Comparison of ENCODE assay signal across 18 cellular contexts in genomic region chr4:96912731-96913130, GRCh38.
DNase-seq lines count a peak whose midpoint lies in the region; TF ChIP-seq lines count a peak whose summit lies in the region.
"Had no signal": no experiment of that assay in that cellular context is flagged by ENCODE, and none has a peak within 500 bp of the region (broad histone marks: within the 10 kb centered on the region; RNA-seq: fewer than 3 reads in every experiment).

No MANE protein-coding gene starts in this region.

- no peaks in the 10 kb centered on the region for H3K36me3 Mint-ChIP-seq in neural progenitor cell

- no peak overlapping the region for H3K4me3 ChIP-seq in hepatocyte
- H3K4me3 ChIP-seq in neural progenitor cell = no peak overlapping the region
- H3K4me3 ChIP-seq in retinal pigment epithelial cell (ENCODE audit: low read length) = no peak overlapping the region
- H3K4me3 ChIP-seq: BLaER1 treated with 17β-estradiol and CSF1 and Interleukin-3, amounts not matched to agents 10 nM and 100 nM; GM12878; GM23338 had no signal

- H3K79me2 ChIP-seq in hepatocyte (no peaks in the 10 kb centered on the region), neural progenitor cell (ENCODE audit: low read depth) (no peaks in the 10 kb centered on the region)

- no peaks in the 10 kb centered on the region for H3K9me3 Mint-ChIP-seq in neural progenitor cell
- H3K9me3 Mint-ChIP-seq: GM23338 had no signal

- H3K36me3 ChIP-seq in hepatocyte (replicated peaks; ENCODE audit: insufficient read depth, low read depth) (no peaks in the 10 kb centered on the region), neural progenitor cell (no peaks in the 10 kb centered on the region)
- H3K36me3 ChIP-seq: BLaER1 treated with 17β-estradiol and CSF1 and Interleukin-3, amounts not matched to agents 10 nM and 100 nM had no signal

- no peaks in the 10 kb centered on the region for H3K4me1 ChIP-seq in hepatocyte (ENCODE audit: insufficient read depth)
- peaks cover 13% of the 10 kb centered on the region for H3K4me1 ChIP-seq in neural progenitor cell
- H3K4me1 ChIP-seq: BLaER1 treated with 17β-estradiol and CSF1 and Interleukin-3, amounts not matched to agents 10 nM and 100 nM had no signal

- WGBS in hepatocyte (ENCODE audit: low lambda C conversion rate, missing lambda C conversion rate) = 82% methylated on average over 3 of the region's 3 CpGs

- H3K27ac Mint-ChIP-seq in neural progenitor cell = no peak overlapping the region
- H3K27ac Mint-ChIP-seq: CD4-positive, alpha-beta T cell; GM23338 had no signal

- no peaks in the 10 kb centered on the region for H3F3A ChIP-seq in neural progenitor cell (ENCODE audit: low read depth)

- H3K4me2 ChIP-seq in hepatocyte = no peak overlapping the region
- H3K4me2 ChIP-seq in neural progenitor cell = peak overlapping the region; percentile 7
- H3K4me2 ChIP-seq: BLaER1 treated with 17β-estradiol and CSF1 and Interleukin-3, amounts not matched to agents 10 nM and 100 nM; GM23338 had no signal

- peak; percentile 21 for DNase-seq in NCI-H82 (lab: John Stamatoyannopoulos, UW)
- no peak for DNase-seq in NCI-H82 treated with DMSO at 0.1 percent for 48 hours (lab: John Stamatoyannopoulos, UW; ENCODE audit: unreplicated experiment)
- no peak for DNase-seq in hepatocyte (ENCODE audit: low spot score)
- peak; percentile 73 for DNase-seq in neural progenitor cell (ENCODE audit: low spot score)
- peak; percentile 93 for DNase-seq in retinal pigment epithelial cell (ENCODE audit: low read depth)
- DNase-seq in amniotic stem cell (lab: John Stamatoyannopoulos, UW) = no peak
- no peak for DNase-seq in cerebellar nuclear complex (lab: John Stamatoyannopoulos, UW)
- DNase-seq in activated CD4-positive, alpha-beta T cell treated with anti-CD3 and anti-CD28 coated beads for 1 hour = no peak
- DNase-seq: ACHN; Calu3; CD4-positive, alpha-beta T cell; DMS 273 treated with DMSO at 0.1 percent for 48 hours; DMS79; H7 had no signal

- H3K4me3 Mint-ChIP-seq in neural progenitor cell = no peak overlapping the region
- H3K4me3 Mint-ChIP-seq: CD4-positive, alpha-beta T cell; GM23338 had no signal

- H3K27me3 ChIP-seq in hepatocyte (no peaks in the 10 kb centered on the region), neural progenitor cell (no peaks in the 10 kb centered on the region)
- H3K27me3 ChIP-seq: BLaER1 treated with 17β-estradiol and CSF1 and Interleukin-3, amounts not matched to agents 10 nM and 100 nM had no signal

- H3K9me2 ChIP-seq in hepatocyte (replicated peaks; ENCODE audit: insufficient read depth) = no peaks in the 10 kb centered on the region

- no peaks in the 10 kb centered on the region for H3K9me3 ChIP-seq in hepatocyte (ENCODE audit: low read depth)
- H3K9me3 ChIP-seq in neural progenitor cell (ENCODE audit: low read depth) = no peaks in the 10 kb centered on the region
- H3K9me3 ChIP-seq: BLaER1 treated with 17β-estradiol and CSF1 and Interleukin-3, amounts not matched to agents 10 nM and 100 nM had no signal

- peaks cover 19% of the 10 kb centered on the region for H3K4me1 Mint-ChIP-seq in neural progenitor cell

- H2AFZ ChIP-seq in hepatocyte (no peak overlapping the region), neural progenitor cell (replicated peaks) (no peak overlapping the region)
- H2AFZ ChIP-seq: GM23338 had no signal

- H3K9ac ChIP-seq in neural progenitor cell = no peak overlapping the region
- H3K9ac ChIP-seq: BLaER1 treated with 17β-estradiol and CSF1 and Interleukin-3, amounts not matched to agents 10 nM and 100 nM had no signal

- H4K20me1 ChIP-seq in hepatocyte (ENCODE audit: insufficient read depth, poor library complexity, severe bottlenecking) = no peaks in the 10 kb centered on the region
- no peaks in the 10 kb centered on the region for H4K20me1 ChIP-seq in neural progenitor cell (ENCODE audit: low read depth)
- H4K20me1 ChIP-seq: BLaER1 treated with 17β-estradiol and CSF1 and Interleukin-3, amounts not matched to agents 10 nM and 100 nM had no signal

- H3K27ac ChIP-seq in hepatocyte = peak overlapping the region; percentile 15
- H3K27ac ChIP-seq in neural progenitor cell = no peak overlapping the region
- H3K27ac ChIP-seq: 22Rv1; BLaER1 treated with 17β-estradiol and CSF1 and Interleukin-3, amounts not matched to agents 10 nM and 100 nM had no signal

- no peak for TF ChIP-seq CTCF in hepatocyte (IDR thresholded peaks at IDR 0.05; ENCODE audit: poor library complexity)
- no peak for TF ChIP-seq CTCF in neural progenitor cell (IDR thresholded peaks at IDR 0.05)
- peak; percentile 13 for TF ChIP-seq CTCF in retinal pigment epithelial cell (conservative IDR thresholded peaks at IDR 0.05; ENCODE audit: low read depth, low read length)

- H3K27me3 Mint-ChIP-seq in neural progenitor cell (ENCODE audit: insufficient read depth, low read depth) = no peaks in the 10 kb centered on the region
- H3K27me3 Mint-ChIP-seq: CD4-positive, alpha-beta T cell had no signal

Comparison
In these comparisons a context has a peak if more than half of its experiments do, and no peak if none do; other contexts are left out.
1. DNase-seq: peak in NCI-H82 (single experiment), neural progenitor cell (single experiment) and retinal pigment epithelial cell (single experiment); none in NCI-H82 treated with DMSO at 0.1 percent for 48 hours (single experiment), hepatocyte (single experiment), amniotic stem cell (single experiment), cerebellar nuclear complex (0 of 2) and activated CD4-positive, alpha-beta T cell treated with anti-CD3 and anti-CD28 coated beads for 1 hour (single experiment).